In the genomic region with DNA sequence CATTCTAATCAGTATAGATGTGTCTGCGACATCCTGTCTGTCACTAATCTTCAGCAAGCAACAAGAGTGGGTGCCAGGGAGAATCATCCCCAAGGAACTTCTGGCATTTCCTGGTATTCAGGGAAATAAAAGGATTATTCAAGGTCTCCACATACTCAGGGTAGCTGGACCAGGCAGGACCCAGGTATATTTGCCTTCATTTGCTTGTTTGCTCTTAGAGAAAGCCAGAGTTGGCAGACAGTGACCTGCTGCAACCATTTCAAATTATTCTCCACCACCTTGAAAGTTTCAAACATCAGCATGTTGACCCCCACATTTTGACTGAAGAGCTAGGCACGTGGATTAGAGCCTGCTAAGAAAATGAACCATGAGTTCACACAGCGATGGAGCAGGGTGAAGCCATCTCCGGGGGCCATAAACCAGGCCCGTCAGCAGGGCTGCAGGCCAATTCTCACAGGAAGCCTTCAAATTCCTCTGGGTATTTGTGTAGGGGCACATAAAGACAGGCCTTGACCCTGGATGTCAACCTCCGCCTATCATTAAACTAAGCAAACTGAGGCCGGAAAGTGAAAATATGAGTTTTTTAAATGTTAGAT, we compare ENCODE assay signal across 8 cellular contexts. TPM values are rescaled to one million over a fixed set of nuclear protein-coding genes. Genes with fewer than 3 reads are reported as not detected.
A peak's percentile ranks its signal among the peaks of the same experiment; 100 is the strongest.
DNase-seq lines count a peak whose midpoint lies in the region; ATAC-seq and TF ChIP-seq lines count a peak whose summit lies in the region.

No MANE protein-coding gene starts in this region.

- H3K4me1 ChIP-seq in heart left ventricle (peaks cover 8 to 89% (median 72%) of the 10 kb centered on the region in 12 donors), ovary (ENCODE audit: insufficient read depth) (peaks cover 42% of the 10 kb centered on the region)

- TF ChIP-seq POLR2A in heart left ventricle (IDR thresholded peaks at IDR 0.05) (no peak), ovary (IDR thresholded peaks at IDR 0.05) (no peak)

- DNase-seq in EH (ENCODE audit: low read depth) (peak; percentile 92), heart left ventricle (peak in 2 of 5 donors; percentile 34 to 48), ovary (peak in 2 of 5 donors; percentile 40 to 67), WERI-Rb-1 (no peak), NOMO-1 treated with dmso at 0.1 percent for 144 hours (lab: John Stamatoyannopoulos, UW; ENCODE audit: unreplicated experiment) (no peak)

- no peaks in the 10 kb centered on the region for H3K9me3 ChIP-seq in heart left ventricle
- no peaks in the 10 kb centered on the region for H3K9me3 ChIP-seq in ovary
- H3K9me3 ChIP-seq in WERI-Rb-1 (ENCODE audit: severe bottlenecking) = no peaks in the 10 kb centered on the region

- no peak overlapping the region for H3K4me3 ChIP-seq in heart left ventricle
- H3K4me3 ChIP-seq in ovary = no peak overlapping the region
- no peak overlapping the region for H3K4me3 ChIP-seq in WERI-Rb-1 (ENCODE audit: low read depth, low read length)

- 26 to 47% (median 38%) methylated on average over 7 of the region's 7 CpGs for WGBS in heart left ventricle, 4 donors
- 9 to 26% (median 14%) methylated on average over 7 of the region's 7 CpGs for WGBS in ovary, 3 donors

- H3K36me3 ChIP-seq in heart left ventricle (no peaks in the 10 kb centered on the region), ovary (no peaks in the 10 kb centered on the region), WERI-Rb-1 (peaks cover 9% of the 10 kb centered on the region)

- H3K27me3 ChIP-seq in heart left ventricle (no peaks in the 10 kb centered on the region), ovary (no peaks in the 10 kb centered on the region), WERI-Rb-1 (ENCODE audit: insufficient read depth, low read depth, severe bottlenecking) (no peaks in the 10 kb centered on the region)

- ATAC-seq in SK-N-SH treated with all-trans-retinoic acid at 6 μM for 48 hours = peak; percentile 22; the same call in 2 of the 3 replicates
- ATAC-seq in heart left ventricle = peak in 1 of 4 donors; percentile 65
- ATAC-seq in HG02885 (IDR thresholded peaks at IDR 0.05; ENCODE audit: poor library complexity, unreplicated experiment) = no peak
- no peak for ATAC-seq in GM19328 (IDR thresholded peaks at IDR 0.05; ENCODE audit: unreplicated experiment)

- intact Hi-C loops in heart left ventricle (cut with DNase I) (no loop called here), ovary (cut with DNase I) (no loop called here)

- TF ChIP-seq CTCF in heart left ventricle (IDR thresholded peaks at IDR 0.05) = no peak
- no peak for TF ChIP-seq CTCF in ovary (IDR thresholded peaks at IDR 0.05)
- TF ChIP-seq CTCF in WERI-Rb-1 (IDR thresholded peaks at IDR 0.05; ENCODE audit: low read depth, low read length) = no peak

- no peak for TF ChIP-seq EP300 in ovary (IDR thresholded peaks at IDR 0.05)

- H3K27ac ChIP-seq in heart left ventricle = peak overlapping the region in 9 of 12 donors; percentile 5 to 50 (median 35)
- H3K27ac ChIP-seq in ovary = peak overlapping the region; percentile 31 to 64
- H3K27ac ChIP-seq in WERI-Rb-1 = no peak overlapping the region

TF ChIP-seq in SK-N-SH treated with all-trans-retinoic acid at 6 μM for 48 hours, 23 proteins besides CTCF, POLR2A, EP300 and RAD21 (continues in another document):
- TF ChIP-seq SNAI2 (CRISPR knock-in tag; IDR thresholded peaks at IDR 0.05) = no peak
- no peak for TF ChIP-seq TCF4 (CRISPR knock-in tag; IDR thresholded peaks at IDR 0.05; ENCODE audit: borderline replicate concordance)
- TF ChIP-seq, protein P1, sequence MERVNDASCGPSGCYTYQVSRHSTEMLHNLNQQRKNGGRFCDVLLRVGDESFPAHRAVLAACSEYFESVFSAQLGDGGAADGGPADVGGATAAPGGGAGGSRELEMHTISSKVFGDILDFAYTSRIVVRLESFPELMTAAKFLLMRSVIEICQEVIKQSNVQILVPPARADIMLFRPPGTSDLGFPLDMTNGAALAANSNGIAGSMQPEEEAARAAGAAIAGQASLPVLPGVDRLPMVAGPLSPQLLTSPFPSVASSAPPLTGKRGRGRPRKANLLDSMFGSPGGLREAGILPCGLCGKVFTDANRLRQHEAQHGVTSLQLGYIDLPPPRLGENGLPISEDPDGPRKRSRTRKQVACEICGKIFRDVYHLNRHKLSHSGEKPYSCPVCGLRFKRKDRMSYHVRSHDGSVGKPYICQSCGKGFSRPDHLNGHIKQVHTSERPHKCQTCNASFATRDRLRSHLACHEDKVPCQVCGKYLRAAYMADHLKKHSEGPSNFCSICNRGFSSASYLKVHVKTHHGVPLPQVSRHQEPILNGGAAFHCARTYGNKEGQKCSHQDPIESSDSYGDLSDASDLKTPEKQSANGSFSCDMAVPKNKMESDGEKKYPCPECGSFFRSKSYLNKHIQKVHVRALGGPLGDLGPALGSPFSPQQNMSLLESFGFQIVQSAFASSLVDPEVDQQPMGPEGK (CRISPR knock-in tag; IDR thresholded peaks at IDR 0.05; ENCODE audit: borderline replicate concordance) = no peak
- TF ChIP-seq ZC3H10 (CRISPR knock-in tag; IDR thresholded peaks at IDR 0.05) = no peak
- TF ChIP-seq, protein P2, sequence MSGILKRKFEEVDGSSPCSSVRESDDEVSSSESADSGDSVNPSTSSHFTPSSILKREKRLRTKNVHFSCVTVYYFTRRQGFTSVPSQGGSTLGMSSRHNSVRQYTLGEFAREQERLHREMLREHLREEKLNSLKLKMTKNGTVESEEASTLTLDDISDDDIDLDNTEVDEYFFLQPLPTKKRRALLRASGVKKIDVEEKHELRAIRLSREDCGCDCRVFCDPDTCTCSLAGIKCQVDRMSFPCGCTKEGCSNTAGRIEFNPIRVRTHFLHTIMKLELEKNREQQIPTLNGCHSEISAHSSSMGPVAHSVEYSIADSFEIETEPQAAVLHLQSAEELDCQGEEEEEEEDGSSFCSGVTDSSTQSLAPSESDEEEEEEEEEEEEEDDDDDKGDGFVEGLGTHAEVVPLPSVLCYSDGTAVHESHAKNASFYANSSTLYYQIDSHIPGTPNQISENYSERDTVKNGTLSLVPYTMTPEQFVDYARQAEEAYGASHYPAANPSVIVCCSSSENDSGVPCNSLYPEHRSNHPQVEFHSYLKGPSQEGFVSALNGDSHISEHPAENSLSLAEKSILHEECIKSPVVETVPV (CRISPR knock-in tag; IDR thresholded peaks at IDR 0.05) = no peak
- no peak for TF ChIP-seq PPARA (CRISPR knock-in tag; IDR thresholded peaks at IDR 0.05; ENCODE audit: borderline replicate concordance)
- no peak for TF ChIP-seq TOX (CRISPR knock-in tag; IDR thresholded peaks at IDR 0.05; ENCODE audit: borderline replicate concordance)
- TF ChIP-seq, protein P3, sequence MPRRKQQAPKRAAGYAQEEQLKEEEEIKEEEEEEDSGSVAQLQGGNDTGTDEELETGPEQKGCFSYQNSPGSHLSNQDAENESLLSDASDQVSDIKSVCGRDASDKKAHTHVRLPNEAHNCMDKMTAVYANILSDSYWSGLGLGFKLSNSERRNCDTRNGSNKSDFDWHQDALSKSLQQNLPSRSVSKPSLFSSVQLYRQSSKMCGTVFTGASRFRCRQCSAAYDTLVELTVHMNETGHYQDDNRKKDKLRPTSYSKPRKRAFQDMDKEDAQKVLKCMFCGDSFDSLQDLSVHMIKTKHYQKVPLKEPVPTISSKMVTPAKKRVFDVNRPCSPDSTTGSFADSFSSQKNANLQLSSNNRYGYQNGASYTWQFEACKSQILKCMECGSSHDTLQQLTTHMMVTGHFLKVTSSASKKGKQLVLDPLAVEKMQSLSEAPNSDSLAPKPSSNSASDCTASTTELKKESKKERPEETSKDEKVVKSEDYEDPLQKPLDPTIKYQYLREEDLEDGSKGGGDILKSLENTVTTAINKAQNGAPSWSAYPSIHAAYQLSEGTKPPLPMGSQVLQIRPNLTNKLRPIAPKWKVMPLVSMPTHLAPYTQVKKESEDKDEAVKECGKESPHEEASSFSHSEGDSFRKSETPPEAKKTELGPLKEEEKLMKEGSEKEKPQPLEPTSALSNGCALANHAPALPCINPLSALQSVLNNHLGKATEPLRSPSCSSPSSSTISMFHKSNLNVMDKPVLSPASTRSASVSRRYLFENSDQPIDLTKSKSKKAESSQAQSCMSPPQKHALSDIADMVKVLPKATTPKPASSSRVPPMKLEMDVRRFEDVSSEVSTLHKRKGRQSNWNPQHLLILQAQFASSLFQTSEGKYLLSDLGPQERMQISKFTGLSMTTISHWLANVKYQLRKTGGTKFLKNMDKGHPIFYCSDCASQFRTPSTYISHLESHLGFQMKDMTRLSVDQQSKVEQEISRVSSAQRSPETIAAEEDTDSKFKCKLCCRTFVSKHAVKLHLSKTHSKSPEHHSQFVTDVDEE (CRISPR knock-in tag; IDR thresholded peaks at IDR 0.05) = no peak
- TF ChIP-seq CSDC2 (CRISPR knock-in tag; IDR thresholded peaks at IDR 0.05) = no peak
- no peak for TF ChIP-seq ZNF70 (CRISPR knock-in tag; IDR thresholded peaks at IDR 0.05)
- TF ChIP-seq ZNF565 (CRISPR knock-in tag; conservative IDR thresholded peaks at IDR 0.05; ENCODE audit: low read depth) = no peak
- no peak for TF ChIP-seq ZFP3 (CRISPR knock-in tag; IDR thresholded peaks at IDR 0.05)
- TF ChIP-seq ZNF8 (CRISPR knock-in tag; IDR thresholded peaks at IDR 0.05) = no peak
- TF ChIP-seq BACH2 (CRISPR knock-in tag; IDR thresholded peaks at IDR 0.05; ENCODE audit: borderline replicate concordance) = no peak
- no peak for TF ChIP-seq GLIS3 (CRISPR knock-in tag; IDR thresholded peaks at IDR 0.05)
- TF ChIP-seq ZFP30 (CRISPR knock-in tag; IDR thresholded peaks at IDR 0.05) = no peak
- TF ChIP-seq, protein P4, sequence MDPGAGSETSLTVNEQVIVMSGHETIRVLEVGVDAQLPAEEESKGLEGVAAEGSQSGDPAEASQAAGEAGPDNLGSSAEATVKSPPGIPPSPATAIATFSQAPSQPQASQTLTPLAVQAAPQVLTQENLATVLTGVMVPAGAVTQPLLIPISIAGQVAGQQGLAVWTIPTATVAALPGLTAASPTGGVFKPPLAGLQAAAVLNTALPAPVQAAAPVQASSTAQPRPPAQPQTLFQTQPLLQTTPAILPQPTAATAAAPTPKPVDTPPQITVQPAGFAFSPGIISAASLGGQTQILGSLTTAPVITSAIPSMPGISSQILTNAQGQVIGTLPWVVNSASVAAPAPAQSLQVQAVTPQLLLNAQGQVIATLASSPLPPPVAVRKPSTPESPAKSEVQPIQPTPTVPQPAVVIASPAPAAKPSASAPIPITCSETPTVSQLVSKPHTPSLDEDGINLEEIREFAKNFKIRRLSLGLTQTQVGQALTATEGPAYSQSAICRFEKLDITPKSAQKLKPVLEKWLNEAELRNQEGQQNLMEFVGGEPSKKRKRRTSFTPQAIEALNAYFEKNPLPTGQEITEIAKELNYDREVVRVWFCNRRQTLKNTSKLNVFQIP (CRISPR knock-in tag; IDR thresholded peaks at IDR 0.05; ENCODE audit: borderline replicate concordance, low read depth) = no peak

RNA-seq across cellular contexts. Expression of a gene that starts 33.0 kb away (rescaled TPM):
- total RNA-seq in heart left ventricle (10 to 100 TPM in 7 of 9 donors, 1 to 10 TPM in 2; 9.8 to 19.0 (median 12.1) TPM), ovary (10 to 100 TPM in 6 of 7 donors, 1 to 10 TPM in 1; 7.7 to 31.0 (median 22.0) TPM)
- polyA plus RNA-seq in heart left ventricle (10 to 100 TPM in 1 of 2 donors, 1 to 10 TPM in 1; 4.7 to 13.8 TPM), ovary (10 to 100 TPM; 10.4 to 36.9 TPM)
